ENCODE assay signal across 32 cellular contexts in the genomic region with DNA sequence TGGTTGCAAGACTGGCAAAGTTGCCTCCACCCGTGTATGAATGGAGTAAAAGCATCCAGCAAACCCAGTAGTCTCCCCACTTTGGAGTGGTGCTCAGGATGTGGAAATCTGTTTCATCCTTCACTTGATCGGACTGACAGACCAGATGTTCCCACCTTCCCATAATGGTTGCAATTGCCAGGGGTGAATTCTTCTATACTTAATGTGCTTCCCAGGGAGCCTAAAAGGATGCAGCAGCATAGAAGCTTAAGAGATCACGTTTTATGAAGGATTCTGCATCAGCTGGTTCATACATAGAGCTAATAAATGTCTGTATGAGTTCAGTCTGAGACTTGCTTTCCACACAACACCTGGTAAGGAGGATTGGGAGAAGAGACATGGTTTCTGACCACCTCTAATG.
"Had no signal": no experiment of that assay in that cellular context is flagged by ENCODE, and none has a peak within 500 bp of the region (broad histone marks: within the 10 kb centered on the region; RNA-seq: fewer than 3 reads in every experiment).

No MANE protein-coding gene starts in this region.

- ATAC-seq: activated CD4-positive, alpha-beta T cell treated with anti-CD3 and anti-CD28 coated beads for 36 hours; activated CD8-positive, alpha-beta memory T cell treated with anti-CD3 and anti-CD28 coated beads, Interleukin-2, amount 10 ng/mL, durations not matched to agents 7 days and 5 days; activated naive CD4-positive, alpha-beta T cell treated with anti-CD3 and anti-CD28 coated beads, Interleukin-2, amount 50 U/mL, for 72 hours; activated T-cell treated with anti-CD3 and anti-CD28 coated beads, Interleukin-2, amount 50 U/mL, for 4 hours; activated T-cell treated with anti-CD3 and anti-CD28 coated beads, Interleukin-2, amount 50 U/mL, for 72 hours; activated T-helper 17 cell treated with anti-CD3 and anti-CD28 coated beads, Interleukin-2, amount 50 U/mL, for 72 hours; body of pancreas had no signal

- FAIRE-seq: TTC549 had no signal

- DNase-seq: activated B cell treated with CpG ODN at 0.5 μM for 24 hours; activated CD4-positive, alpha-beta memory T cell treated with anti-CD3 and anti-CD28 coated beads, Interleukin-2, amount 10 ng/mL, durations not matched to agents 7 days and 5 days; activated CD4-positive, alpha-beta T cell treated with anti-CD3 and anti-CD28 coated beads for 1 hour; activated CD4-positive, alpha-beta T cell treated with anti-CD3 and anti-CD28 coated beads for 36 hours; activated CD4-positive, alpha-beta T cell treated with anti-CD3 and anti-CD28 coated beads for 48 hours; activated CD4-positive, alpha-beta T cell treated with anti-CD3 and anti-CD28 coated beads, Interleukin-2, amount 10 ng/mL, durations not matched to agents 7 days and 5 days; activated CD4-positive, alpha-beta T cell treated with anti-CD3 and anti-CD28 coated beads, Interleukin-2, amount 50 U/mL, for 48 hours; activated CD8-positive, alpha-beta memory T cell treated with anti-CD3 and anti-CD28 coated beads, Interleukin-2, amount 10 ng/mL, durations not matched to agents 7 days and 5 days; activated effector memory CD4-positive, alpha-beta T cell treated with anti-CD3 and anti-CD28 coated beads, Interleukin-2, amount 50 U/mL, for 16 hours; activated gamma-delta T cell treated with Interleukin-2 at 50 U/mL for 16 hours; activated naive CD4-positive, alpha-beta T cell; activated naive CD4-positive, alpha-beta T cell treated with anti-CD3 and anti-CD28 coated beads for 36 hours; activated naive CD4-positive, alpha-beta T cell treated with anti-CD3 and anti-CD28 coated beads, Interleukin-2, amount 50 U/mL, for 16 hours; activated naive CD8-positive, alpha-beta T cell treated with anti-CD3 and anti-CD28 coated beads for 36 hours; activated T-cell treated with anti-CD3 and anti-CD28 coated beads for 4 hours; activated T-cell treated with anti-CD3 and anti-CD28 coated beads, Interleukin-2, amount 50 U/mL, for 1 hour; activated T-cell treated with anti-CD3 and anti-CD28 coated beads, Interleukin-2, amount 50 U/mL, for 4 hours; activated T-cell treated with anti-CD3 and anti-CD28 coated beads, Interleukin-2, amount 50 U/mL, for 72 hours; adrenal gland; amniotic stem cell; aorta; body of pancreas; brain microvascular endothelial cell; central memory CD4-positive, alpha-beta T cell; SW 1271; T-helper 1 cell; T-helper 2 cell; T-helper 9 cell had no signal

- H3K4me3 ChIP-seq: adrenal gland, body of pancreas, breast epithelium had no signal
